Comparison of ENCODE assay signal across 8 cellular contexts in genomic region chr4:53490965-53491622, GRCh38.
A peak's percentile ranks its signal among the peaks of the same experiment; 100 is the strongest.
DNase-seq lines count a peak whose midpoint lies in the region; ATAC-seq, FAIRE-seq and TF ChIP-seq lines count a peak whose summit lies in the region.

No MANE protein-coding gene starts in this region.

- BruUV-seq in PC-3 (replicated peaks; lab: Mats Ljungman, UMichigan) (no TSS peak), endothelial cell of umbilical vein (replicated peaks; lab: Mats Ljungman, UMichigan) (no TSS peak)

- H3K23ac ChIP-seq in H9 (ENCODE audit: insufficient read length, low read depth, low read length) = no peak overlapping the region

- H3K79me1 ChIP-seq in H9 (ENCODE audit: insufficient read depth, low read depth, low read length, poor library complexity, severe bottlenecking) = no peaks in the 10 kb centered on the region

- peaks cover 14 to 16% of the 10 kb centered on the region in 2 experiments for H3K4me1 Mint-ChIP-seq in H9

- no CpG with 5 or more reads among the region's 3 CpGs for WGBS in H9 (ENCODE audit: extremely low coverage, insufficient read length, low lambda C conversion rate)

- no peak overlapping the region for H3K4me2 ChIP-seq in H9 (ENCODE audit: insufficient read depth, insufficient read length, low read length)
- H3K4me2 ChIP-seq in PC-3 (ENCODE audit: low read length) = no peak overlapping the region
- H3K4me2 ChIP-seq in endothelial cell of umbilical vein (ENCODE audit: insufficient read depth, low read length) = no peak overlapping the region
- H3K4me2 ChIP-seq in neural cell (ENCODE audit: low read length) = no peak overlapping the region

- H3K14ac ChIP-seq in H9 (ENCODE audit: insufficient read depth, low read length) = no peak overlapping the region

- POLR2A ChIA-PET in PC-3 (lab: Charles Lee; ENCODE audit: unreplicated experiment) = no interaction called here
- POLR2A ChIA-PET in endothelial cell of umbilical vein (lab: Charles Lee) = no interaction called here

- no peaks in the 10 kb centered on the region for H3K27me3 ChIP-seq in H9 (ENCODE audit: insufficient read depth, low read length)
- no peaks in the 10 kb centered on the region for H3K27me3 ChIP-seq in PC-3 (ENCODE audit: low read length)
- no peaks in the 10 kb centered on the region for H3K27me3 ChIP-seq in endothelial cell of umbilical vein (ENCODE audit: control insufficient read depth in 2 of 2, insufficient read depth in 2 of 2, low read length in 2 of 2)
- no peaks in the 10 kb centered on the region for H3K27me3 ChIP-seq in neural cell (ENCODE audit: insufficient read depth, low read depth, low read length)

- no peak overlapping the region for H3T11ph ChIP-seq in H9 (ENCODE audit: low read length)

- H4K20me1 ChIP-seq in H9 (ENCODE audit: control insufficient read depth, insufficient read depth, insufficient read length) (no peaks in the 10 kb centered on the region), PC-3 (ENCODE audit: low read length) (no peaks in the 10 kb centered on the region), endothelial cell of umbilical vein (replicated peaks; ENCODE audit: control insufficient read depth, extremely low read depth, insufficient read depth, low read length) (no peaks in the 10 kb centered on the region), neural cell (ENCODE audit: insufficient read depth) (no peaks in the 10 kb centered on the region)

- H3K79me2 ChIP-seq in H9 (ENCODE audit: insufficient read depth, low read length) = no peaks in the 10 kb centered on the region
- no peaks in the 10 kb centered on the region for H3K79me2 ChIP-seq in PC-3 (ENCODE audit: low read length)
- H3K79me2 ChIP-seq in endothelial cell of umbilical vein (ENCODE audit: control insufficient read depth, insufficient read depth, low read length) = no peaks in the 10 kb centered on the region
- H3K79me2 ChIP-seq in neural cell (replicated peaks; ENCODE audit: insufficient read depth, low read length) = no peaks in the 10 kb centered on the region

- H3K9me3 ChIP-seq in H9 (ENCODE audit: control insufficient read depth, low read depth, low read length) (no peaks in the 10 kb centered on the region), PC-3 (ENCODE audit: low read length) (no peaks in the 10 kb centered on the region), endothelial cell of umbilical vein (replicated peaks; ENCODE audit: control insufficient read depth, insufficient read depth, low read length) (no peaks in the 10 kb centered on the region), neural cell (ENCODE audit: low read length) (no peaks in the 10 kb centered on the region)

- no peak overlapping the region for H2BK12ac ChIP-seq in H9 (ENCODE audit: insufficient read length, low read depth, low read length)

- TF ChIP-seq RAD21 in neural cell (conservative IDR thresholded peaks at IDR 0.05) = peak; percentile 36

- no peak for TF ChIP-seq POLR2A in endothelial cell of umbilical vein (IDR thresholded peaks at IDR 0.05; ENCODE audit: low read depth, low read length)

- H3K9me2 ChIP-seq in PC-3 (replicated peaks; ENCODE audit: low read length) = no peaks in the 10 kb centered on the region
- H3K9me2 ChIP-seq in neural cell (ENCODE audit: insufficient read depth, low read length) = no peaks in the 10 kb centered on the region

- H3K27ac ChIP-seq in C4-2B (no peak overlapping the region), H9 (ENCODE audit: insufficient read length, low read depth, low read length) (no peak overlapping the region), PC-3 (ENCODE audit: low read length) (no peak overlapping the region), endothelial cell of umbilical vein (ENCODE audit: insufficient read depth, low read depth, low read length) (no peak overlapping the region), neural cell (ENCODE audit: low read length) (no peak overlapping the region)

- H3F3A ChIP-seq in PC-3 (ENCODE audit: low read length, unreplicated experiment) (no peaks in the 10 kb centered on the region), neural cell (ENCODE audit: insufficient read depth, low read length, poor library complexity, severe bottlenecking) (no peaks in the 10 kb centered on the region)

- peak; percentile 87 for FAIRE-seq in endothelial cell of umbilical vein (lab: Jason Lieb, UNC)

- H3K9ac ChIP-seq in H9 (ENCODE audit: extremely low read depth, insufficient read length, low read length) (no peak overlapping the region), PC-3 (ENCODE audit: low read length) (no peak overlapping the region), endothelial cell of umbilical vein (replicated peaks; ENCODE audit: extremely low read depth, insufficient read depth, low read length) (no peak overlapping the region), neural cell (ENCODE audit: low read length) (no peak overlapping the region)

- H3K27ac Mint-ChIP-seq in H9 = no peak overlapping the region

- dilution Hi-C loops in endothelial cell of umbilical vein (cut with MboI; ENCODE audit: extremely low pct_ligation_motif_present, low sequenced_read_pairs) = no loop called here

- no peak overlapping the region for H3K56ac ChIP-seq in H9 (ENCODE audit: insufficient read length, low read depth, low read length)

- H3K18ac ChIP-seq in H9 (ENCODE audit: insufficient read length, low read depth, low read length) = no peak overlapping the region

- no peak overlapping the region for H2BK15ac ChIP-seq in H9 (ENCODE audit: low read depth, low read length)

- H3K27me3 Mint-ChIP-seq in H9 (ENCODE audit: low read depth) = no peaks in the 10 kb centered on the region; the same call in 1 of the 2 replicates

- H3K4ac ChIP-seq in H9 (ENCODE audit: low read depth, low read length) = no peak overlapping the region

- H4K8ac ChIP-seq in H9 (replicated peaks; ENCODE audit: insufficient read length, low read depth, low read length) = no peak overlapping the region

- H2BK20ac ChIP-seq in H9 (ENCODE audit: low read depth, low read length, poor library complexity, severe bottlenecking) = no peak overlapping the region

- DNase-seq in H9 = no peak
- DNase-seq in PC-3 = peak; percentile 87
- peak; percentile 85 for DNase-seq in endothelial cell of umbilical vein (ENCODE audit: low read depth, low spot score)
- DNase-seq in effector CD4-positive, alpha-beta T cell = no peak

- no peak overlapping the region for H2AK5ac ChIP-seq in H9 (ENCODE audit: insufficient read length, low read length)

- H3K36me3 ChIP-seq in PC-3 (ENCODE audit: low read depth, low read length) (no peaks in the 10 kb centered on the region), endothelial cell of umbilical vein (ENCODE audit: control insufficient read depth in 2 of 2, extremely low read depth in 1 of 2, insufficient read depth in 2 of 2, low read length in 2 of 2) (no peaks in the 10 kb centered on the region), neural cell (ENCODE audit: insufficient read depth, low read length) (no peaks in the 10 kb centered on the region)

- ATAC-seq in PC-3 (peak; percentile 64), GM18498 (IDR thresholded peaks at IDR 0.05; ENCODE audit: unreplicated experiment) (no peak), HG03469 (IDR thresholded peaks at IDR 0.05; ENCODE audit: unreplicated experiment) (no peak)

- H3K4me1 ChIP-seq in H9 (ENCODE audit: insufficient read depth, low read length) (no peaks in the 10 kb centered on the region), PC-3 (ENCODE audit: insufficient read depth, low read length) (peaks cover 9% of the 10 kb centered on the region), endothelial cell of umbilical vein (ENCODE audit: control insufficient read depth, extremely low read depth, insufficient read depth, low read length) (peaks cover 6% of the 10 kb centered on the region)

- H4K91ac ChIP-seq in H9 (ENCODE audit: insufficient read length, low read depth, low read length) = no peak overlapping the region

- TF ChIP-seq CTCF in C4-2B (conservative IDR thresholded peaks at IDR 0.05) = peak; percentile 78
- TF ChIP-seq CTCF in H9 (conservative IDR thresholded peaks at IDR 0.05) = peak; percentile 78
- TF ChIP-seq CTCF in PC-3 (conservative IDR thresholded peaks at IDR 0.05; ENCODE audit: low read depth, low read length) = peak; percentile 91
- peak; percentile 52 to 55 for TF ChIP-seq CTCF in endothelial cell of umbilical vein (IDR thresholded peaks at IDR 0.05; ENCODE audit: extremely low read depth in 1 of 2, insufficient read depth in 1 of 2, low read depth in 1 of 2, low read length in 2 of 2)
- TF ChIP-seq CTCF in neural cell (IDR thresholded peaks at IDR 0.05; ENCODE audit: poor library complexity, severe bottlenecking) = peak; percentile 51

- H2BK120ac ChIP-seq in H9 (ENCODE audit: low read depth, low read length, poor library complexity, severe bottlenecking) = no peak overlapping the region

- H2BK5ac ChIP-seq in H9 (ENCODE audit: insufficient read length, low read length) = no peak overlapping the region

- TF ChIP-seq EP300 in neural cell (conservative IDR thresholded peaks at IDR 0.05; ENCODE audit: poor library complexity, severe bottlenecking) = no peak

- H4K5ac ChIP-seq in H9 (ENCODE audit: insufficient read length, low read depth, low read length) = no peak overlapping the region

- H3K9me3 Mint-ChIP-seq in H9 = no peaks in the 10 kb centered on the region

- H2AFZ ChIP-seq in H9 (ENCODE audit: low read length) (no peak overlapping the region), PC-3 (ENCODE audit: low read length) (no peak overlapping the region), endothelial cell of umbilical vein (ENCODE audit: low read depth, low read length) (peak overlapping the region; percentile 14), neural cell (ENCODE audit: low read depth, low read length) (no peak overlapping the region)

- no peak overlapping the region for H3K4me3 Mint-ChIP-seq in H9

- CTCF ChIA-PET in PC-3 (lab: Charles Lee) (interaction anchor here (0.7 to 0.8 kb wide), 2 partner anchors 12 to 55 kb away, joined by 3 to 5 read pairs; no protein-coding TSS in a partner anchor), endothelial cell of umbilical vein (lab: Charles Lee) (interaction anchor here (0.6 to 4.2 kb wide), 23 partner anchors 8 to 742 kb away, joined by 3 to 35 read pairs (median 4); no protein-coding TSS in a partner anchor)

- H3K9me1 ChIP-seq in endothelial cell of umbilical vein (replicated peaks; ENCODE audit: control insufficient read depth, extremely low read depth, insufficient read depth, low read length) = no peaks in the 10 kb centered on the region

- no peak overlapping the region for H3K4me3 ChIP-seq in PC-3 (ENCODE audit: low read length)
- H3K4me3 ChIP-seq in endothelial cell of umbilical vein (replicated peaks in 1 of 3; ENCODE audit: insufficient read depth in 1 of 3, low read depth in 1 of 3, low read length in 3 of 3) = no peak overlapping the region
- H3K4me3 ChIP-seq in neural cell (ENCODE audit: low read length) = no peak overlapping the region

- intact Hi-C loops in PC-3 (cut with micrococcal nuclease) (loop anchor here (5.0 kb wide), 4 partner anchors 66 to 741 kb away; no protein-coding TSS in a partner anchor), endothelial cell of umbilical vein (cut with micrococcal nuclease) (loop anchor here (2.0 to 10.0 kb wide), 7 partner anchors 68 to 742 kb away; no protein-coding TSS in a partner anchor)

- H3K36me3 Mint-ChIP-seq in H9 (ENCODE audit: insufficient read depth in 1 of 3, low read depth in 3 of 3) = no peaks in the 10 kb centered on the region; a peak in 1 of 7 replicates

- no peaks in the 10 kb centered on the region for H3K23me2 ChIP-seq in H9 (ENCODE audit: insufficient read length, low read depth, low read length, poor library complexity, severe bottlenecking)

TF ChIP-seq in neural cell, 6 proteins besides CTCF, POLR2A, EP300 and RAD21 (continues in another document):
- no peak for TF ChIP-seq POLR2AphosphoS5 (IDR thresholded peaks at IDR 0.05)

Comparison
In these comparisons a context has a peak if more than half of its experiments do, and no peak if none do; other contexts are left out.
1. DNase-seq: peak in PC-3 (single experiment) and endothelial cell of umbilical vein (single experiment); none in H9 (single experiment) and effector CD4-positive, alpha-beta T cell (single experiment).
2. Peak in every context shown above with its lines, with median percentiles within 50 percentile points of each other: CTCF ChIP-seq.